8 cellular contexts compared by ENCODE assay signal in genomic region chr17:62478424-62478975, GRCh38. TPM values are rescaled to one million over a fixed set of nuclear protein-coding genes. Genes with fewer than 3 reads are reported as not detected.
DNase-seq lines count a peak whose midpoint lies in the region; ATAC-seq, FAIRE-seq and TF ChIP-seq lines count a peak whose summit lies in the region.
"Not testable (repeated sequence)": the region's sequence is repeated elsewhere in the genome, so short reads cannot be mapped to it uniquely, and the experiment has no call there.

TLK2 (plus strand) TSS chr17:62478825; CDS start chr17:62481126, 2,301 bp downstream.

- H3K36me3 ChIP-seq in BLaER1 = peaks cover 26% of the 10 kb centered on the region
- H3K36me3 ChIP-seq in HepG2 (replicated peaks in 1 of 2; ENCODE audit: control insufficient read depth in 1 of 2, insufficient read depth in 2 of 2, low read length in 2 of 2) = not testable (repeated sequence)

- peak; percentile 50 to 66; a peak in 3 of 4 replicates for TF ChIP-seq POLR2A in HepG2 (IDR thresholded peaks at IDR 0.05; ENCODE audit: insufficient read depth in 1 of 2, low read depth in 2 of 2, low read length in 2 of 2)

- in situ Hi-C loops in HepG2 (cut with HindIII; ENCODE audit: extremely low pct_ligation_motif_present, low pct_unique_long_range_greater_than_20kb) = not testable (repeated sequence)

- peak within 1 kb of the TSS; percentile 86 for H3K4me3 ChIP-seq in BLaER1
- H3K4me3 ChIP-seq in HepG2 (replicated peaks in 1 of 3; ENCODE audit: insufficient read depth in 1 of 3, low read depth in 2 of 3, low read length in 3 of 3) = peak within 1 kb of the TSS; percentile 78 to 93 (median 81)

- not testable (repeated sequence) for H3K9me3 Mint-ChIP-seq in activated CD4-positive, alpha-beta memory T cell treated with anti-CD3 and anti-CD28 coated beads, Interleukin-2, amount 10 ng/mL, durations not matched to agents 7 days and 5 days

- intact Hi-C loops in HepG2 (cut with micrococcal nuclease; ENCODE audit: unreplicated experiment) = not testable (repeated sequence)

- TF ChIP-seq RAD21 in HepG2 (CRISPR knock-in tag; IDR thresholded peaks at IDR 0.05) = not testable (repeated sequence)

- H3K4me2 ChIP-seq in BLaER1 (peak within 1 kb of the TSS; percentile 89), HepG2 (ENCODE audit: low read depth, low read length) (peak within 1 kb of the TSS; percentile 81)

- TF ChIP-seq EP300 in HepG2 (IDR thresholded peaks at IDR 0.05; ENCODE audit: low read depth in 2 of 2, low read length in 2 of 2); HepG2 (CRISPR knock-in tag; IDR thresholded peaks at IDR 0.05; ENCODE audit: borderline replicate concordance): not testable (repeated sequence)

- H2AFZ ChIP-seq in HepG2 (ENCODE audit: low read length) = not testable (repeated sequence)

- ATAC-seq in GM19372 (IDR thresholded peaks at IDR 0.05; ENCODE audit: low read depth, unreplicated experiment) (peak; percentile 70), HG03460 (IDR thresholded peaks at IDR 0.05; ENCODE audit: unreplicated experiment) (peak; percentile 74), HepG2 (peak; percentile 92)

- not testable (repeated sequence) for H3K27me3 ChIP-seq in BLaER1; HepG2 (ENCODE audit: control insufficient read depth in 1 of 2, insufficient read depth in 2 of 2, low read length in 2 of 2)

- peak within 1 kb of the TSS; percentile 91 for H3K4me3 Mint-ChIP-seq in activated CD4-positive, alpha-beta memory T cell treated with anti-CD3 and anti-CD28 coated beads, Interleukin-2, amount 10 ng/mL, durations not matched to agents 7 days and 5 days

- whole genome bisulfite sequencing in HepG2 (ENCODE audit: low lambda C conversion rate) = 1% methylated on average over 14 of the region's 69 CpGs

- H3K27ac ChIP-seq in BLaER1 (peak within 1 kb of the TSS; percentile 97), HepG2 (ENCODE audit: extremely low read length, insufficient read depth, low read length) (peak within 1 kb of the TSS; percentile 68)

- H3K79me2 ChIP-seq in HepG2 (ENCODE audit: insufficient read depth, low read length) = peaks cover 38% of the 10 kb centered on the region

- peaks cover 19% of the 10 kb centered on the region for H3K36me3 Mint-ChIP-seq in activated CD4-positive, alpha-beta memory T cell treated with anti-CD3 and anti-CD28 coated beads, Interleukin-2, amount 10 ng/mL, durations not matched to agents 7 days and 5 days (ENCODE audit: low read depth)

- H3K4me1 ChIP-seq in BLaER1 = peaks cover 26% of the 10 kb centered on the region
- peaks cover 38% of the 10 kb centered on the region for H3K4me1 ChIP-seq in HepG2 (ENCODE audit: insufficient read depth, low read length)

- H3K9me3 ChIP-seq in BLaER1; HepG2 (ENCODE audit: low read length): not testable (repeated sequence)

- H3K9ac ChIP-seq in BLaER1 (peak within 1 kb of the TSS; percentile 96), HepG2 (ENCODE audit: insufficient read depth, low read depth, low read length) (peak within 1 kb of the TSS; percentile 83)

- BruUV-seq in HepG2 (replicated peaks; lab: Mats Ljungman, UMichigan) = not testable (repeated sequence)

- H3K27ac Mint-ChIP-seq in activated CD4-positive, alpha-beta memory T cell treated with anti-CD3 and anti-CD28 coated beads, Interleukin-2, amount 10 ng/mL, durations not matched to agents 7 days and 5 days = peak within 1 kb of the TSS; percentile 93

- not testable (repeated sequence) for FAIRE-seq in HepG2 (lab: Jason Lieb, UNC)

- POLR2A ChIA-PET in activated CD4-positive, alpha-beta memory T cell treated with anti-CD3 and anti-CD28 coated beads, Interleukin-2, amount 10 ng/mL, durations not matched to agents 7 days and 5 days (lab: Charles Lee); HepG2 (lab: Yijun Ruan, JAX): not testable (repeated sequence)

- not testable (repeated sequence) for H3K27me3 Mint-ChIP-seq in activated CD4-positive, alpha-beta memory T cell treated with anti-CD3 and anti-CD28 coated beads, Interleukin-2, amount 10 ng/mL, durations not matched to agents 7 days and 5 days

- peaks cover 32% of the 10 kb centered on the region for H3K4me1 Mint-ChIP-seq in activated CD4-positive, alpha-beta memory T cell treated with anti-CD3 and anti-CD28 coated beads, Interleukin-2, amount 10 ng/mL, durations not matched to agents 7 days and 5 days

- DNase-seq in NCI-H774 (lab: John Stamatoyannopoulos, UW) (peak; percentile 88), dermis microvascular lymphatic vessel endothelial cell (ENCODE audit: low read depth in 2 of 2) (peak; percentile 56 to 88), HepG2 (ENCODE audit: low spot score) (peak; percentile 69)
- peak; percentile 82 for DNase-seq in activated CD4-positive, alpha-beta memory T cell treated with anti-CD3 and anti-CD28 coated beads, Interleukin-2, amount 10 ng/mL, durations not matched to agents 7 days and 5 days
- DNase-seq in stimulated activated CD4-positive, alpha-beta T cell treated with anti-CD3 and anti-CD28 coated beads, Interleukin-2, amount 100 ng/mL, for 24 hours = peak; percentile 76 to 81

- TF ChIP-seq CTCF in HepG2 (CRISPR knock-in tag; IDR thresholded peaks at IDR 0.05) = not testable (repeated sequence)

- CTCF ChIA-PET in activated CD4-positive, alpha-beta memory T cell treated with anti-CD3 and anti-CD28 coated beads, Interleukin-2, amount 10 ng/mL, durations not matched to agents 7 days and 5 days (lab: Charles Lee); HepG2 (lab: Yijun Ruan, JAX; ENCODE audit: low intra/inter-chr PET ratio, low total read pairs): not testable (repeated sequence)

- H4K20me1 ChIP-seq in BLaER1 (peaks cover 39% of the 10 kb centered on the region), HepG2 (ENCODE audit: insufficient read depth, low read length) (peaks cover 14% of the 10 kb centered on the region; the same call in 1 of the 2 replicates)

TF ChIP-seq in HepG2, 621 proteins besides CTCF, POLR2A, EP300 and RAD21 (continues in another document):
- TF ChIP-seq HDAC1 (CRISPR knock-in tag; IDR thresholded peaks at IDR 0.05) (peak; percentile 39; the same call in 1 of the 2 replicates), ZBTB2 (CRISPR knock-in tag; IDR thresholded peaks at IDR 0.05; ENCODE audit: low read depth) (peak; percentile 67; the same call in 1 of the 2 replicates), ZSCAN21 (CRISPR knock-in tag; IDR thresholded peaks at IDR 0.05; ENCODE audit: borderline replicate concordance) (0 out of 2 replicates have a peak, but pooled peaks have one; percentile 45), HNRNPK (IDR thresholded peaks at IDR 0.05; ENCODE audit: low read depth, low read length, poor library complexity, severe bottlenecking) (peak; percentile 45), MAZ (IDR thresholded peaks at IDR 0.05; ENCODE audit: borderline replicate concordance, low read depth, low read length) (0 out of 2 replicates have a peak, but pooled peaks have one; percentile 50), MAZ (CRISPR knock-in tag; IDR thresholded peaks at IDR 0.05; ENCODE audit: low read depth) (peak; percentile 72), MYC (CRISPR knock-in tag; IDR thresholded peaks at IDR 0.05; ENCODE audit: borderline replicate concordance) (peak; percentile 71), ARNT2 (CRISPR knock-in tag; IDR thresholded peaks at IDR 0.05; ENCODE audit: low read depth) (peak; percentile 68; the same call in 1 of the 2 replicates), ZNF740 (CRISPR knock-in tag; IDR thresholded peaks at IDR 0.05) (peak; percentile 92)

RNA-seq across cellular contexts. Expression of gene TLK2, which starts in this region (rescaled TPM):
- 10 to 100 TPM; 42.2 to 46.1 TPM for total RNA-seq in activated CD4-positive, alpha-beta memory T cell treated with anti-CD3 and anti-CD28 coated beads, Interleukin-2, amount 10 ng/mL, durations not matched to agents 7 days and 5 days
- total RNA-seq in dermis microvascular lymphatic vessel endothelial cell = 35.6 and 42.1 TPM in 2 replicates
- 58.7 and 64.6 TPM in 2 replicates for total RNA-seq in HepG2 (2016; rRNA removed; fragmentation: Illumina TruSeq; extraction: Trizol)
- total RNA-seq in HepG2 (2016; cell fraction: cytosol; rRNA removed; fragmentation: Illumina TruSeq; extraction: Trizol; ENCODE audit: low read depth) = 34.5 and 37.0 TPM in 2 replicates
- 57.0 and 69.7 TPM in 2 replicates for total RNA-seq in HepG2 (2016; cell fraction: insoluble cytoplasmic fraction; rRNA removed; fragmentation: Illumina TruSeq; extraction: Trizol)
- 52.6 and 60.1 TPM in 2 replicates for total RNA-seq in HepG2 (2016; cell fraction: membrane; rRNA removed; fragmentation: Illumina TruSeq; extraction: Trizol)
- total RNA-seq in HepG2 (2016; cell fraction: nucleus; rRNA removed; fragmentation: Illumina TruSeq; extraction: Trizol) = 52.2 and 62.5 TPM in 2 replicates
- polyA plus RNA-seq in HepG2 (2011; rRNA removed) = 58.8 and 60.8 TPM in 2 replicates
- 34.3 and 44.3 TPM in 2 replicates for polyA plus RNA-seq in HepG2 (2011; cell fraction: cytosol; rRNA removed)
- polyA plus RNA-seq in HepG2 (2011; cell fraction: nucleus; rRNA removed) = 34.8 and 35.7 TPM in 2 replicates
- 25.7 and 28.6 TPM in 2 replicates for polyA plus RNA-seq in HepG2 (2012)
- 8.7 and 9.3 TPM in 2 replicates for polyA plus RNA-seq in HepG2 (2016; cell fraction: cytosol; fragmentation: Illumina TruSeq; extraction: Trizol; ENCODE audit: low read depth)
- polyA plus RNA-seq in HepG2 (2016; cell fraction: insoluble cytoplasmic fraction; fragmentation: Illumina TruSeq; extraction: Trizol; ENCODE audit: low read depth) = 47.4 and 53.6 TPM in 2 replicates
- polyA plus RNA-seq in HepG2 (2016; cell fraction: membrane; fragmentation: Illumina TruSeq; extraction: Trizol; ENCODE audit: low read depth) = 23.7 and 27.0 TPM in 2 replicates
- 36.7 and 42.8 TPM in 2 replicates for polyA plus RNA-seq in HepG2 (2016; cell fraction: nucleus; fragmentation: Illumina TruSeq; extraction: Trizol; ENCODE audit: insufficient read depth, low read depth)
- 105 and 145 TPM in 2 replicates for polyA minus RNA-seq in HepG2 (2011; rRNA and poly(A)+ RNA removed; ENCODE audit: low replicate concordance)
- 50.6 and 60.3 TPM in 2 replicates for polyA minus RNA-seq in HepG2 (2011; cell fraction: cytosol; rRNA and poly(A)+ RNA removed)
- polyA minus RNA-seq in HepG2 (2011; cell fraction: nucleus; rRNA and poly(A)+ RNA removed) = 101 and 125 TPM in 2 replicates

Comparison
In these comparisons a context has a peak if more than half of its experiments do, and no peak if none do; other contexts are left out.
1. Peak in every context shown above with its lines: DNase-seq, ATAC-seq, H3K4me3 ChIP-seq and H3K27ac ChIP-seq.